In genomic region chr3:173001622-173002021, GRCh38 we compare ENCODE assay signal across 36 cellular contexts.
"Had no signal": no experiment of that assay in that cellular context is flagged by ENCODE, and none has a peak within 500 bp of the region (broad histone marks: within the 10 kb centered on the region; RNA-seq: fewer than 3 reads in every experiment).

No MANE protein-coding gene starts in this region.

- FAIRE-seq: astrocyte, TTC549 had no signal

- H3K36me3 ChIP-seq: adrenal gland, brain microvascular endothelial cell, breast epithelium had no signal

- H3K9me3 Mint-ChIP-seq: activated CD4-positive, alpha-beta memory T cell treated with anti-CD3 and anti-CD28 coated beads for 36 hours; activated CD4-positive, alpha-beta T cell treated with anti-CD3 and anti-CD28 coated beads, Interleukin-2, amount 10 ng/mL, durations not matched to agents 24 days and 14 days; activated T-cell treated with anti-CD3 and anti-CD28 coated beads, Interleukin-2, amount 50 U/mL, for 4 hours; activated T-cell treated with anti-CD3 and anti-CD28 coated beads, Interleukin-2, amount 50 U/mL, for 72 hours; activated T-helper 1 cell treated with anti-CD3 and anti-CD28 coated beads, Interleukin-12 subunit alpha, Interleukin-12 subunit beta, Interleukin-2, Interleukin-4 antibody, amounts not matched to agents 30 ng/mL and 10 ng/mL and 1 ng/mL, durations not matched to agents 14 hours and 24 hours and 36 hours; T-helper 1 cell treated with Interleukin-12 subunit alpha and Interleukin-12 subunit beta and Interleukin-4 antibody, amounts not matched to agents 30 μg/mL and 1 μg/mL, for 36 hours; T-helper 2 cell treated with Interferon-gamma antibody and Interleukin-4, amounts not matched to agents 5 μg/mL and 100 μg/mL, for 36 hours had no signal

- ATAC-seq: activated CD8-positive, alpha-beta T cell treated with anti-CD3 and anti-CD28 coated beads for 36 hours; activated naive CD4-positive, alpha-beta T cell treated with anti-CD3 and anti-CD28 coated beads, Interleukin-2, amount 50 U/mL, for 72 hours; activated T-cell treated with anti-CD3 and anti-CD28 coated beads, Interleukin-2, amount 50 U/mL, for 4 hours; activated T-cell treated with anti-CD3 and anti-CD28 coated beads, Interleukin-2, amount 50 U/mL, for 72 hours; activated T-helper 17 cell treated with anti-CD3 and anti-CD28 coated beads, Interleukin-2, amount 50 U/mL, for 72 hours; body of pancreas had no signal

- DNase-seq: activated B cell treated with CpG ODN at 0.5 μM for 24 hours; activated CD4-positive, alpha-beta memory T cell treated with anti-CD3 and anti-CD28 coated beads for 36 hours; activated CD4-positive, alpha-beta T cell treated with anti-CD3 and anti-CD28 coated beads for 4 hours; activated CD4-positive, alpha-beta T cell treated with anti-CD3 and anti-CD28 coated beads, Interleukin-2, amount 10 ng/mL, durations not matched to agents 24 days and 14 days; activated CD4-positive, alpha-beta T cell treated with anti-CD3 and anti-CD28 coated beads, Interleukin-2, amount 50 U/mL, for 1 hour; activated CD4-positive, alpha-beta T cell treated with anti-CD3 and anti-CD28 coated beads, Interleukin-2, amount 50 U/mL, for 4 hours; activated CD4-positive, CD25-positive, alpha-beta regulatory T cell treated with anti-CD3 and anti-CD28 coated beads, Interleukin-2, amount 50 U/mL, for 72 hours; activated CD8-positive, alpha-beta memory T cell treated with anti-CD3 and anti-CD28 coated beads, Interleukin-2, amount 50 U/mL, for 4 hours; activated CD8-positive, alpha-beta T cell treated with anti-CD3 and anti-CD28 coated beads for 36 hours; activated effector memory CD4-positive, alpha-beta T cell treated with anti-CD3 and anti-CD28 coated beads, Interleukin-2, amount 50 U/mL, for 16 hours; activated gamma-delta T cell treated with Interleukin-2 at 50 U/mL for 16 hours; activated naive CD4-positive, alpha-beta T cell; activated naive CD4-positive, alpha-beta T cell treated with anti-CD3 and anti-CD28 coated beads for 36 hours; activated naive CD4-positive, alpha-beta T cell treated with anti-CD3 and anti-CD28 coated beads, Interleukin-2, amount 50 U/mL, for 16 hours; activated naive CD8-positive, alpha-beta T cell treated with anti-CD3 and anti-CD28 coated beads for 36 hours; activated T-cell treated with anti-CD3 and anti-CD28 coated beads for 4 hours; activated T-cell treated with anti-CD3 and anti-CD28 coated beads, Interleukin-2, amount 50 U/mL, for 1 hour; activated T-cell treated with anti-CD3 and anti-CD28 coated beads, Interleukin-2, amount 50 U/mL, for 4 hours; activated T-cell treated with anti-CD3 and anti-CD28 coated beads, Interleukin-2, amount 50 U/mL, for 72 hours; adrenal gland; amniotic stem cell; aorta; body of pancreas; brain microvascular endothelial cell; central memory CD4-positive, alpha-beta T cell; T-helper 2 cell; T-helper 9 cell had no signal

- H3K27ac ChIP-seq: adrenal gland, body of pancreas, brain microvascular endothelial cell, breast epithelium, VCaP had no signal

- H3K4me1 ChIP-seq: adrenal gland, body of pancreas, breast epithelium had no signal

- H3K9me3 ChIP-seq: adrenal gland, body of pancreas, breast epithelium had no signal

- H3K36me3 Mint-ChIP-seq: activated CD4-positive, alpha-beta memory T cell treated with anti-CD3 and anti-CD28 coated beads for 36 hours; activated naive CD4-positive, alpha-beta T cell treated with anti-CD3 and anti-CD28 coated beads, Interleukin-2, amount 50 U/mL, for 72 hours had no signal

- H3K4me3 Mint-ChIP-seq: activated B cell treated with CpG ODN at 0.5 μM for 24 hours; activated CD4-positive, alpha-beta memory T cell treated with anti-CD3 and anti-CD28 coated beads for 36 hours; activated CD4-positive, alpha-beta T cell treated with anti-CD3 and anti-CD28 coated beads, Interleukin-2, amount 10 ng/mL, durations not matched to agents 24 days and 14 days; activated CD8-positive, alpha-beta T cell treated with anti-CD3 and anti-CD28 coated beads for 36 hours; activated naive CD4-positive, alpha-beta T cell treated with anti-CD3 and anti-CD28 coated beads for 36 hours; activated naive CD8-positive, alpha-beta T cell treated with anti-CD3 and anti-CD28 coated beads for 36 hours; activated T-cell treated with anti-CD3 and anti-CD28 coated beads, Interleukin-2, amount 50 U/mL, for 4 hours; activated T-cell treated with anti-CD3 and anti-CD28 coated beads, Interleukin-2, amount 50 U/mL, for 72 hours; activated T-helper 1 cell treated with anti-CD3 and anti-CD28 coated beads, Interleukin-12 subunit alpha, Interleukin-12 subunit beta, Interleukin-2, Interleukin-4 antibody, amounts not matched to agents 30 ng/mL and 10 ng/mL and 1 ng/mL, durations not matched to agents 14 hours and 24 hours and 36 hours; activated T-helper 17 cell treated with anti-CD3 and anti-CD28 coated beads, Interleukin-2, amount 50 U/mL, for 72 hours; T-helper 1 cell treated with Interleukin-12 subunit alpha and Interleukin-12 subunit beta and Interleukin-4 antibody, amounts not matched to agents 30 μg/mL and 1 μg/mL, for 36 hours; T-helper 2 cell treated with Interferon-gamma antibody and Interleukin-4, amounts not matched to agents 5 μg/mL and 100 μg/mL, for 36 hours had no signal

- H3K4me3 ChIP-seq: adrenal gland, body of pancreas, breast epithelium had no signal

- H3K27me3 ChIP-seq: adrenal gland, body of pancreas, brain microvascular endothelial cell, breast epithelium had no signal

- H3K27ac Mint-ChIP-seq: activated B cell treated with CpG ODN at 0.5 μM for 24 hours; activated CD4-positive, alpha-beta memory T cell treated with anti-CD3 and anti-CD28 coated beads for 36 hours; activated CD4-positive, alpha-beta T cell treated with anti-CD3 and anti-CD28 coated beads, Interleukin-2, amount 10 ng/mL, durations not matched to agents 24 days and 14 days; activated CD8-positive, alpha-beta T cell treated with anti-CD3 and anti-CD28 coated beads for 36 hours; activated naive CD4-positive, alpha-beta T cell treated with anti-CD3 and anti-CD28 coated beads for 36 hours; activated naive CD4-positive, alpha-beta T cell treated with anti-CD3 and anti-CD28 coated beads, Interleukin-2, amount 50 U/mL, for 72 hours; activated naive CD8-positive, alpha-beta T cell treated with anti-CD3 and anti-CD28 coated beads for 36 hours; activated T-cell treated with anti-CD3 and anti-CD28 coated beads, Interleukin-2, amount 50 U/mL, for 72 hours; activated T-helper 1 cell treated with anti-CD3 and anti-CD28 coated beads, Interleukin-12 subunit alpha, Interleukin-12 subunit beta, Interleukin-2, Interleukin-4 antibody, amounts not matched to agents 30 ng/mL and 10 ng/mL and 1 ng/mL, durations not matched to agents 14 hours and 24 hours and 36 hours; activated T-helper 17 cell treated with anti-CD3 and anti-CD28 coated beads, Interleukin-2, amount 50 U/mL, for 72 hours; T-helper 1 cell treated with Interleukin-12 subunit alpha and Interleukin-12 subunit beta and Interleukin-4 antibody, amounts not matched to agents 30 μg/mL and 1 μg/mL, for 36 hours; T-helper 2 cell treated with Interferon-gamma antibody and Interleukin-4, amounts not matched to agents 5 μg/mL and 100 μg/mL, for 36 hours had no signal

- H3K4me1 Mint-ChIP-seq: activated B cell treated with CpG ODN at 0.5 μM for 24 hours; activated CD4-positive, alpha-beta T cell treated with anti-CD3 and anti-CD28 coated beads, Interleukin-2, amount 10 ng/mL, durations not matched to agents 24 days and 14 days; activated naive CD8-positive, alpha-beta T cell treated with anti-CD3 and anti-CD28 coated beads for 36 hours; activated T-helper 17 cell treated with anti-CD3 and anti-CD28 coated beads, Interleukin-2, amount 50 U/mL, for 72 hours had no signal

- H3K27me3 Mint-ChIP-seq: activated B cell treated with CpG ODN at 0.5 μM for 24 hours; activated CD4-positive, alpha-beta memory T cell treated with anti-CD3 and anti-CD28 coated beads for 36 hours; activated CD4-positive, alpha-beta T cell treated with anti-CD3 and anti-CD28 coated beads, Interleukin-2, amount 10 ng/mL, durations not matched to agents 24 days and 14 days; activated CD8-positive, alpha-beta T cell treated with anti-CD3 and anti-CD28 coated beads for 36 hours had no signal
